Comparison of ENCODE assay signal across 17 cellular contexts in genomic region chr12:116216022-116216756, GRCh38.
"Had no signal": no experiment of that assay in that cellular context is flagged by ENCODE, and none has a peak within 500 bp of the region (broad histone marks: within the 10 kb centered on the region; RNA-seq: fewer than 3 reads in every experiment).

No MANE protein-coding gene starts in this region.

- H3K27ac ChIP-seq: brain microvascular endothelial cell, SK-N-MC, upper lobe of right lung had no signal

- ATAC-seq: activated CD8-positive, alpha-beta memory T cell treated with anti-CD3 and anti-CD28 coated beads, Interleukin-2, amount 10 ng/mL, durations not matched to agents 7 days and 5 days; effector memory CD8-positive, alpha-beta T cell; T-cell; upper lobe of right lung had no signal

- H3K4me3 Mint-ChIP-seq: activated CD8-positive, alpha-beta memory T cell treated with anti-CD3 and anti-CD28 coated beads, Interleukin-2, amount 10 ng/mL, durations not matched to agents 7 days and 5 days; activated naive CD8-positive, alpha-beta T cell; dendritic cell treated with granulocyte-macrophage colony-stimulating factor and Interleukin-4, amounts not matched to agents 40 ng/mL and 50 ng/mL, for 4 days; immature natural killer cell; stimulated activated naive CD8-positive, alpha-beta T cell treated with anti-CD3 and anti-CD28 coated beads, Interleukin-15, Interleukin-2, amounts not matched to agents 100 ng/mL and 50 ng/mL, for 24 hours had no signal

- H3K4me3 ChIP-seq: SK-N-MC, upper lobe of right lung had no signal

- DNase-seq: activated CD4-positive, CD25-positive, alpha-beta regulatory T cell treated with anti-CD3 and anti-CD28 coated beads, Interleukin-2, amount 50 U/mL, for 72 hours; activated CD8-positive, alpha-beta memory T cell treated with anti-CD3 and anti-CD28 coated beads, Interleukin-2, amount 10 ng/mL, durations not matched to agents 7 days and 5 days; activated effector memory CD4-positive, alpha-beta T cell treated with anti-CD3 and anti-CD28 coated beads, Interleukin-2, amount 50 U/mL, for 16 hours; activated T-cell treated with anti-CD3 and anti-CD28 coated beads, Interleukin-2, amount 50 U/mL, for 1 hour; brain microvascular endothelial cell; cerebellar nuclear complex; effector memory CD8-positive, alpha-beta T cell; head of caudate nucleus; immature natural killer cell; retina; stimulated activated CD4-positive, alpha-beta T cell treated with anti-CD3 and anti-CD28 coated beads, Interleukin-2, amount 100 ng/mL, for 48 hours; T-cell; upper lobe of right lung had no signal

- H3K36me3 ChIP-seq: brain microvascular endothelial cell, upper lobe of right lung had no signal

- H3K27me3 ChIP-seq: brain microvascular endothelial cell, upper lobe of right lung had no signal

- H3K36me3 Mint-ChIP-seq: activated naive CD8-positive, alpha-beta T cell; immature natural killer cell; T-cell had no signal

- H3K27ac Mint-ChIP-seq: activated CD8-positive, alpha-beta memory T cell treated with anti-CD3 and anti-CD28 coated beads, Interleukin-2, amount 10 ng/mL, durations not matched to agents 7 days and 5 days; activated naive CD8-positive, alpha-beta T cell; dendritic cell treated with granulocyte-macrophage colony-stimulating factor and Interleukin-4, amounts not matched to agents 40 ng/mL and 50 ng/mL, for 4 days; stimulated activated naive CD8-positive, alpha-beta T cell treated with anti-CD3 and anti-CD28 coated beads, Interleukin-15, Interleukin-2, amounts not matched to agents 100 ng/mL and 50 ng/mL, for 24 hours; T-cell had no signal

- H3K27me3 Mint-ChIP-seq: activated CD8-positive, alpha-beta memory T cell treated with anti-CD3 and anti-CD28 coated beads, Interleukin-2, amount 10 ng/mL, durations not matched to agents 7 days and 5 days; activated naive CD8-positive, alpha-beta T cell; dendritic cell treated with granulocyte-macrophage colony-stimulating factor and Interleukin-4, amounts not matched to agents 40 ng/mL and 50 ng/mL, for 4 days; effector memory CD8-positive, alpha-beta T cell; stimulated activated naive CD8-positive, alpha-beta T cell treated with anti-CD3 and anti-CD28 coated beads, Interleukin-15, Interleukin-2, amounts not matched to agents 100 ng/mL and 50 ng/mL, for 24 hours; T-cell had no signal

- H3K9me3 ChIP-seq: upper lobe of right lung had no signal

- H3K9me3 Mint-ChIP-seq: dendritic cell treated with granulocyte-macrophage colony-stimulating factor and Interleukin-4, amounts not matched to agents 40 ng/mL and 50 ng/mL, for 4 days; effector memory CD8-positive, alpha-beta T cell; immature natural killer cell; stimulated activated naive CD8-positive, alpha-beta T cell treated with anti-CD3 and anti-CD28 coated beads, Interleukin-15, Interleukin-2, amounts not matched to agents 100 ng/mL and 50 ng/mL, for 24 hours; T-cell had no signal
